Comparison of ENCODE assay signal across 8 cellular contexts in the genomic region with DNA sequence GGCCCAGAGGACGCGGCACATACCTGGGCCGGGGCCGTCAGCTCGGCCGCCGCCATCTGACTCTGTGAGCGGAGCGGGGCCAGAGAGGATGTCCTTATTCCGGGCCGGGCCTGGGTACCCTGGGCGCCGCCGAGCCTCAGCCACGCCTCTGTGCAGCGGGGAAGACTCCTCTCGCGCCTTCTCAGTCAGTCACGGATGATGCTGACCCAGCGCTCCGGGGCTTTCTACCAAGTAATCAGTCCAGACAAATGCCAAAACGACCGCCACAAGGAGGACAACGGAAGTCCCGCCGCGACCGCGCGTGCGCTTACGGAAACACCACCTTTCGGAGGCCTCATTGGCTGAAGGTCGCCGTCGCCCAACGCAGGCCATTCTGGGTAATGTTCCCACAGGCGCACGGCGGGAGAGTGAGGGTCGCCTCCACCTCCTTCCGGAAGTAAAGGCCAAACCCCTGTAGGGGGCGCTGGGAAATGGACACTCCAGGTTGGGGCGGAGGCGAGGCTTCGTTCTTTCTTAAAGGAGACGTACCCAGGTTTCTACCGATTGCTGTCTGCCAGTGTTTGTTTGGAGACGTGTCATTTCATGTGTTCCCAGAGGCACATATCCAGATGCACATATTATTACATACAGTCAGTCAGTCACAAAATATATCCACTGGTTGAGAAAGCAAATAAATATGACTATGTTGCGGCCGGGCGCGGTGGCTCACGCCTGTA. TPM values are rescaled to one million over a fixed set of nuclear protein-coding genes. Genes with fewer than 3 reads are reported as not detected.
DNase-seq lines count a peak whose midpoint lies in the region; ATAC-seq and TF ChIP-seq lines count a peak whose summit lies in the region.

A gene (minus strand): TSS at position 288 of the 716 bp plus-strand sequence. CDS start 232 bp downstream, at position 56.

- H3K4me3 ChIP-seq in CD8-positive, alpha-beta memory T cell (ENCODE audit: low read length) = peak within 1 kb of the TSS; percentile 75
- H3K4me3 ChIP-seq in fibroblast of lung (replicated peaks in 1 of 4; ENCODE audit: control extremely low read depth in 1 of 4, insufficient read depth in 1 of 4, low read depth in 3 of 4, low read length in 4 of 4) = peak within 1 kb of the TSS; percentile 88 to 90 (median 88)

- H3K4me1 Mint-ChIP-seq in CD8-positive, alpha-beta memory T cell = peaks cover 19 to 31% (median 25%) of the 10 kb centered on the region in 3 donors
- H3K4me1 Mint-ChIP-seq in activated T-helper 17 cell treated with anti-CD3 and anti-CD28 coated beads, Interleukin-2, amount 50 U/mL, for 72 hours = peaks cover 11% of the 10 kb centered on the region
- peaks cover 27 to 46% (median 44%) of the 10 kb centered on the region in 3 donors for H3K4me1 Mint-ChIP-seq in naive B cell

- POLR2A ChIA-PET in CD8-positive, alpha-beta memory T cell (lab: Charles Lee) = interaction anchor here (0.6 kb wide), 1 partner anchor 238 kb away, joined by 4 read pairs; a partner anchor contains a TSS

- peak; percentile 72 to 91 (median 82) for DNase-seq in CD8-positive, alpha-beta memory T cell
- peak; percentile 30 for DNase-seq in HS-27A (ENCODE audit: low read depth)
- DNase-seq in OCI-M2 (lab: John Stamatoyannopoulos, UW; ENCODE audit: unreplicated experiment) = peak; percentile 78
- DNase-seq in fibroblast of lung (ENCODE audit: low read depth in 2 of 2) = peak; percentile 96
- DNase-seq in naive B cell = peak; percentile 94
- peak; percentile 75 to 92 for DNase-seq in stimulated activated CD8-positive, alpha-beta memory T cell treated with anti-CD3 and anti-CD28 coated beads, Interleukin-7, amount 100 ng/mL, for 48 hours (ENCODE audit: extremely low read depth in 1 of 2, low read depth in 1 of 2)

- no peaks in the 10 kb centered on the region for H4K20me1 ChIP-seq in fibroblast of lung (ENCODE audit: control insufficient read depth, extremely low read depth, insufficient read depth, low read length)

- H3K36me3 ChIP-seq in CD8-positive, alpha-beta memory T cell (ENCODE audit: insufficient read depth, low read length) = peaks cover 17% of the 10 kb centered on the region
- no peaks in the 10 kb centered on the region for H3K36me3 ChIP-seq in fibroblast of lung (ENCODE audit: control insufficient read depth, insufficient read depth, low read length)

- peaks cover 23% of the 10 kb centered on the region for H3K79me2 ChIP-seq in fibroblast of lung (ENCODE audit: control insufficient read depth, insufficient read depth, low read length)

- H3K9me3 Mint-ChIP-seq in CD8-positive, alpha-beta memory T cell = peaks cover 25 to 64% (median 47%) of the 10 kb centered on the region in 5 donors
- H3K9me3 Mint-ChIP-seq in activated T-helper 17 cell treated with anti-CD3 and anti-CD28 coated beads, Interleukin-2, amount 50 U/mL, for 72 hours = peaks cover 24% of the 10 kb centered on the region
- H3K9me3 Mint-ChIP-seq in naive B cell = peaks cover 3 to 38% (median 15%) of the 10 kb centered on the region in 7 donors

- CTCF ChIA-PET in CD8-positive, alpha-beta memory T cell (lab: Charles Lee) = no interaction called here

- peak within 1 kb of the TSS; percentile 94 for H2AFZ ChIP-seq in fibroblast of lung (ENCODE audit: low read length)

- peak within 1 kb of the TSS; percentile 93 to 97 (median 96) for H3K4me3 Mint-ChIP-seq in CD8-positive, alpha-beta memory T cell
- peak within 1 kb of the TSS; percentile 88 for H3K4me3 Mint-ChIP-seq in activated T-helper 17 cell treated with anti-CD3 and anti-CD28 coated beads, Interleukin-2, amount 50 U/mL, for 72 hours
- peak within 1 kb of the TSS; percentile 85 to 99 (median 98) for H3K4me3 Mint-ChIP-seq in naive B cell

- peaks cover 0 to 3% of the 10 kb centered on the region in 2 donors for H3K27me3 Mint-ChIP-seq in CD8-positive, alpha-beta memory T cell
- no peaks in the 10 kb centered on the region for H3K27me3 Mint-ChIP-seq in activated T-helper 17 cell treated with anti-CD3 and anti-CD28 coated beads, Interleukin-2, amount 50 U/mL, for 72 hours
- peaks cover 0 to 7% (median 6%) of the 10 kb centered on the region in 3 donors for H3K27me3 Mint-ChIP-seq in naive B cell

- H3K27me3 ChIP-seq in CD8-positive, alpha-beta memory T cell (ENCODE audit: insufficient read depth, low read length, poor library complexity, severe bottlenecking) = no peaks in the 10 kb centered on the region
- no peaks in the 10 kb centered on the region for H3K27me3 ChIP-seq in fibroblast of lung (ENCODE audit: control insufficient read depth, insufficient read depth, low read length)

- peak; percentile 40 to 59 for TF ChIP-seq CTCF in fibroblast of lung (conservative IDR thresholded peaks at IDR 0.05 in 1 of 2, IDR thresholded peaks at IDR 0.05 in 1 of 2; ENCODE audit: low read depth in 1 of 2, low read length in 2 of 2)

- H3K36me3 Mint-ChIP-seq in CD8-positive, alpha-beta memory T cell = peaks cover 37 to 51% (median 44%) of the 10 kb centered on the region in 3 donors
- H3K36me3 Mint-ChIP-seq in activated T-helper 17 cell treated with anti-CD3 and anti-CD28 coated beads, Interleukin-2, amount 50 U/mL, for 72 hours (ENCODE audit: low read depth) = peaks cover 33% of the 10 kb centered on the region
- peaks cover 12 to 20% of the 10 kb centered on the region in 2 donors for H3K36me3 Mint-ChIP-seq in naive B cell

- H3K4me1 ChIP-seq in CD8-positive, alpha-beta memory T cell (ENCODE audit: insufficient read depth, low read length) = peaks cover 11% of the 10 kb centered on the region
- H3K4me1 ChIP-seq in fibroblast of lung (ENCODE audit: control insufficient read depth, extremely low read depth, insufficient read depth, low read length) = no peaks in the 10 kb centered on the region

- peaks cover 15% of the 10 kb centered on the region for H3K9me3 ChIP-seq in CD8-positive, alpha-beta memory T cell (ENCODE audit: low read length)
- no peaks in the 10 kb centered on the region for H3K9me3 ChIP-seq in fibroblast of lung (ENCODE audit: control insufficient read depth, insufficient read depth, low read depth, low read length)

- ATAC-seq in GM19455 (IDR thresholded peaks at IDR 0.05; ENCODE audit: unreplicated experiment) = peak; percentile 66
- peak; percentile 97 for ATAC-seq in activated T-helper 17 cell treated with anti-CD3 and anti-CD28 coated beads, Interleukin-2, amount 50 U/mL, for 72 hours (replicated peaks)
- peak; percentile 94 to 96 for ATAC-seq in naive B cell (ENCODE audit: low read depth in 2 of 2)

- H3K4me2 ChIP-seq in fibroblast of lung (ENCODE audit: extremely low read depth, insufficient read depth, low read length) = peak within 1 kb of the TSS; percentile 93

- H3K9ac ChIP-seq in fibroblast of lung (ENCODE audit: insufficient read depth, low read length) = peak within 1 kb of the TSS; percentile 86

- H3K27ac Mint-ChIP-seq in CD8-positive, alpha-beta memory T cell = peak within 1 kb of the TSS; percentile 77 to 96 (median 94)
- peak within 1 kb of the TSS; percentile 87 for H3K27ac Mint-ChIP-seq in activated T-helper 17 cell treated with anti-CD3 and anti-CD28 coated beads, Interleukin-2, amount 50 U/mL, for 72 hours
- peak within 1 kb of the TSS; percentile 89 to 98 (median 95) for H3K27ac Mint-ChIP-seq in naive B cell

- H3K27ac ChIP-seq in CD8-positive, alpha-beta memory T cell (ENCODE audit: low read depth, low read length) = peak within 1 kb of the TSS; percentile 64
- peak within 1 kb of the TSS; percentile 84 for H3K27ac ChIP-seq in fibroblast of lung (ENCODE audit: insufficient read depth, low read length)

RNA-seq across cellular contexts. Expression of the gene that starts here (rescaled TPM):
- total RNA-seq in CD8-positive, alpha-beta memory T cell = 1 to 10 TPM; 7.2 to 8.8 TPM
- 4.5 TPM for polyA plus RNA-seq in CD8-positive, alpha-beta memory T cell
- 1 to 10 TPM; 4.3 to 7.8 TPM for total RNA-seq in activated T-helper 17 cell treated with anti-CD3 and anti-CD28 coated beads, Interleukin-2, amount 50 U/mL, for 72 hours
- total RNA-seq in fibroblast of lung = 5.1 and 6.3 TPM in 2 replicates
- polyA plus RNA-seq in fibroblast of lung (3.0 and 3.7 TPM in 2 replicates), naive B cell (ENCODE audit: low read depth in 6 of 6) (10 to 100 TPM in 5 of 6 donors, 1 to 10 TPM in 1; 9.1 to 20.6 (median 13.9) TPM)
- 2.1 and 2.3 TPM in 2 replicates for polyA plus RNA-seq in fibroblast of lung (2012)
- 0.44 and 3.9 TPM in 2 replicates for polyA minus RNA-seq in fibroblast of lung (ENCODE audit: low replicate concordance)

Comparison
In these comparisons a context has a peak if more than half of its experiments do, and no peak if none do; other contexts are left out.
1. Peak in every context shown above with its lines: DNase-seq, ATAC-seq, H3K4me3 ChIP-seq and H3K27ac ChIP-seq.
2. DNase-seq: peak in every context shown above with its lines; median percentile 96 in fibroblast of lung; 94 in naive B cell; 84 in stimulated activated CD8-positive, alpha-beta memory T cell treated with anti-CD3 and anti-CD28 coated beads, Interleukin-7, amount 100 ng/mL, for 48 hours; 82 in CD8-positive, alpha-beta memory T cell; 78 in OCI-M2; 30 in HS-27A.